Comparison of ENCODE assay signal across 1 cellular context in the genomic region with DNA sequence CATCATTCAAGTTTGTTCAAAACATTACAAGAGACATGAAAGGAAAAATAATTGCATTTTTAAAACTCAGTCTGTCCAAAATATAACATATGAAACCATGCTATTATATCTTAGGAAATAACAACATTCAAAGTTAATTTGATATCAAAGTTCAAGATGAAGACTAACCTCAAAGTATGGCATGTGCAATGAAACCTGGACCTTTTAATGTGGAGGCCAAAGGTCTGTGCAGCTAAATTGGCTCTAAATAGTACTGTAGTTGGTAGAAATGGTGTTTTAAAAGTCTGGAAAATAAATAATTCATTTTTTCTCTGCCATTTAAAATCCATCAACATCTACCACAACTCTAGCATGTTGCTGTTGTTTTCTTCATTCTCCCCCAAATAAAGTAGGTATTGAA.
TF ChIP-seq lines count a peak whose summit lies in the region.

No MANE protein-coding gene starts in this region.

TF ChIP-seq in IMR-90, 13 proteins besides CTCF, POLR2A, EP300 and RAD21:
- no peak for TF ChIP-seq ELK1 (IDR thresholded peaks at IDR 0.05; ENCODE audit: borderline replicate concordance, low read depth, low read length)
- no peak for TF ChIP-seq RFX5 (IDR thresholded peaks at IDR 0.05; ENCODE audit: low read depth, low read length)
- no peak for TF ChIP-seq CHD1 (IDR thresholded peaks at IDR 0.05; ENCODE audit: low read depth, low read length)
- TF ChIP-seq, protein P1, sequence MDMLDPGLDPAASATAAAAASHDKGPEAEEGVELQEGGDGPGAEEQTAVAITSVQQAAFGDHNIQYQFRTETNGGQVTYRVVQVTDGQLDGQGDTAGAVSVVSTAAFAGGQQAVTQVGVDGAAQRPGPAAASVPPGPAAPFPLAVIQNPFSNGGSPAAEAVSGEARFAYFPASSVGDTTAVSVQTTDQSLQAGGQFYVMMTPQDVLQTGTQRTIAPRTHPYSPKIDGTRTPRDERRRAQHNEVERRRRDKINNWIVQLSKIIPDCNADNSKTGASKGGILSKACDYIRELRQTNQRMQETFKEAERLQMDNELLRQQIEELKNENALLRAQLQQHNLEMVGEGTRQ (IDR thresholded peaks at IDR 0.05; ENCODE audit: low read depth, low read length) = no peak
- no peak for TF ChIP-seq BHLHE40 (IDR thresholded peaks at IDR 0.05; ENCODE audit: low read depth, low read length)
